ENCODE assay signal across 21 cellular contexts in the genomic region with DNA sequence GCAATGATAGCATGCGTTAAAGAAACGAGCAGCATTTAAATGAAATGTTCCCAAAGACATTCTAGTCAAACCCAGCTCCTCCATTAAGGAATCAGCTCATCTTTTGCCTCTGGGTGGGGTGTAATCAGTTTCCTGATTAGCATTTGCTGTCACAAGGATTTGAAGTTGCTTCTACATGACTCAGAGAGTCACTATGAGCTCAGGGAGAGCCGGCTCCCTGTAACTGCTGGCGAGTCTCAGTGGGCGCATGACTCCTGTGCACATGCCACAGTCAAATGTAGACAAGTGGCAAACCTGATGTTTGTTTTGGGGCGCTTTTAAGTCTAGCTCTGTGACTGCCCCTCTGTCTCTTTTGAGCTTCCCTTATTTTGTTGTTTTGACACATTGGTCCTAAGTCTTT.
DNase-seq lines count a peak whose midpoint lies in the region; ATAC-seq and TF ChIP-seq lines count a peak whose summit lies in the region.
"Had no signal": no experiment of that assay in that cellular context is flagged by ENCODE, and none has a peak within 500 bp of the region (broad histone marks: within the 10 kb centered on the region; RNA-seq: fewer than 3 reads in every experiment).

No MANE protein-coding gene starts in this region.

- no peak overlapping the region for H2BK12ac ChIP-seq in mesenchymal stem cell (ENCODE audit: low read length in 2 of 2)

- H3K14ac ChIP-seq in mesenchymal stem cell (ENCODE audit: low read length in 2 of 2) = no peak overlapping the region

- H3K4me3 ChIP-seq in mesenchymal stem cell (ENCODE audit: insufficient read depth in 1 of 2, low read depth in 1 of 2, low read length in 2 of 2) = no peak overlapping the region
- no peak overlapping the region for H3K4me3 ChIP-seq in psoas muscle

- H3K36me3 Mint-ChIP-seq in immature natural killer cell = no peaks in the 10 kb centered on the region
- H3K36me3 Mint-ChIP-seq: CD4-positive, CD25-positive, alpha-beta regulatory T cell had no signal

- H3K27ac ChIP-seq in foreskin keratinocyte = no peak overlapping the region
- no peak overlapping the region for H3K27ac ChIP-seq in mesenchymal stem cell (ENCODE audit: low read length, poor library complexity, severe bottlenecking)
- H3K27ac ChIP-seq in psoas muscle = no peak overlapping the region
- H3K27ac ChIP-seq: KMS-11 had no signal

- ATAC-seq in foreskin keratinocyte (peak; percentile 76), psoas muscle (no peak)
- ATAC-seq: Panc1, Right ventricle myocardium inferior had no signal

- no peak overlapping the region for H3K18ac ChIP-seq in mesenchymal stem cell (ENCODE audit: low read depth in 1 of 2, low read length in 2 of 2)

- no peak overlapping the region for H2BK120ac ChIP-seq in mesenchymal stem cell (ENCODE audit: low read depth, low read length)

- H3K4ac ChIP-seq in mesenchymal stem cell (ENCODE audit: low read depth in 1 of 2, low read length in 2 of 2) = no peak overlapping the region

- H3K4me1 Mint-ChIP-seq in immature natural killer cell = no peaks in the 10 kb centered on the region
- H3K4me1 Mint-ChIP-seq: B cell; CD4-positive, CD25-positive, alpha-beta regulatory T cell had no signal

- H4K8ac ChIP-seq in mesenchymal stem cell (ENCODE audit: low read length) = no peak overlapping the region

- H2AK5ac ChIP-seq in mesenchymal stem cell (ENCODE audit: low read length, severe bottlenecking) = no peak overlapping the region

- H4K91ac ChIP-seq in mesenchymal stem cell (ENCODE audit: low read length) = no peak overlapping the region

- H3K4me2 ChIP-seq in mesenchymal stem cell (ENCODE audit: low read length, poor library complexity, severe bottlenecking) = no peak overlapping the region
- H3K4me2 ChIP-seq: KMS-11 had no signal

- H2BK5ac ChIP-seq in mesenchymal stem cell (ENCODE audit: low read depth, low read length, poor library complexity, severe bottlenecking) = no peak overlapping the region

- no peak overlapping the region for H3K23ac ChIP-seq in mesenchymal stem cell (ENCODE audit: low read length in 2 of 2)

- intact Hi-C loops in psoas muscle (cut with DNase I) = no loop called here

- 43% methylated on average over 4 of the region's 6 CpGs for WGBS in mesenchymal stem cell
- whole genome bisulfite sequencing in psoas muscle, 3 donors = 80 to 87% (median 84%) methylated on average over 6 of the region's 6 CpGs

- no peak overlapping the region for H2BK15ac ChIP-seq in mesenchymal stem cell (ENCODE audit: low read depth, poor library complexity, severe bottlenecking)

- DNase-seq in astrocyte of the hippocampus (ENCODE audit: low read depth, low spot score) = peak; percentile 51
- DNase-seq in foreskin keratinocyte = peak in 1 of 2 donors; percentile 58
- peak; percentile 73 for DNase-seq in mesenchymal stem cell
- DNase-seq in psoas muscle = no peak
- no peak for DNase-seq in Ammon's horn (ENCODE audit: low spot score)
- DNase-seq in immature natural killer cell = no peak
- DNase-seq in T-helper 1 cell = no peak
- DNase-seq: CD4-positive, CD25-positive, alpha-beta regulatory T cell; COR-L47; DMS 273 treated with DMSO at 0.1 percent for 48 hours; DND-41; H9; NCI-H1417; NCI-H187 treated with DMSO at 0.1 percent for 48 hours; NCI-H2171 treated with DMSO at 0.1 percent for 48 hours; NCI-H446; NCI-H526 treated with DMSO at 0.1 percent for 48 hours had no signal

- peaks cover 0 to 1% (median 0%) of the 10 kb centered on the region in 3 donors for H3K27me3 Mint-ChIP-seq in immature natural killer cell (ENCODE audit: low read depth in 3 of 3)
- H3K27me3 Mint-ChIP-seq: B cell; CD4-positive, CD25-positive, alpha-beta regulatory T cell had no signal

- H3K9me3 ChIP-seq in mesenchymal stem cell (ENCODE audit: control insufficient read depth, low read length) = no peaks in the 10 kb centered on the region
- H3K9me3 ChIP-seq in psoas muscle = no peaks in the 10 kb centered on the region

- no peak overlapping the region for H3K27ac Mint-ChIP-seq in immature natural killer cell
- H3K27ac Mint-ChIP-seq: B cell; CD4-positive, CD25-positive, alpha-beta regulatory T cell; H9 had no signal

- peaks cover 3 to 30% (median 13%) of the 10 kb centered on the region in 6 donors for H3K9me3 Mint-ChIP-seq in immature natural killer cell

- no peak overlapping the region for H3K4me3 Mint-ChIP-seq in immature natural killer cell
- H3K4me3 Mint-ChIP-seq: B cell; CD4-positive, CD25-positive, alpha-beta regulatory T cell; H9 had no signal

- H3K4me1 ChIP-seq in foreskin keratinocyte (peaks cover 5% of the 10 kb centered on the region), mesenchymal stem cell (ENCODE audit: control insufficient read depth, insufficient read depth, low read depth, low read length) (no peaks in the 10 kb centered on the region), psoas muscle (no peaks in the 10 kb centered on the region)

- H3K36me3 ChIP-seq in mesenchymal stem cell (ENCODE audit: control insufficient read depth in 1 of 2, insufficient read depth in 2 of 2, low read depth in 1 of 2, low read length in 2 of 2) = no peaks in the 10 kb centered on the region
- H3K36me3 ChIP-seq in psoas muscle (ENCODE audit: insufficient read depth in 1 of 2, low read depth in 1 of 2) = no peaks in the 10 kb centered on the region

- no peak overlapping the region for H3K9ac ChIP-seq in mesenchymal stem cell (ENCODE audit: low read length)
- H3K9ac ChIP-seq: KMS-11 had no signal

- H3K27me3 ChIP-seq in foreskin keratinocyte (no peaks in the 10 kb centered on the region), mesenchymal stem cell (ENCODE audit: control insufficient read depth in 1 of 2, insufficient read depth in 1 of 2, low read length in 2 of 2) (no peaks in the 10 kb centered on the region), psoas muscle (ENCODE audit: insufficient read depth in 3 of 3, low read length in 2 of 3) (no peaks in the 10 kb centered on the region)

- H2AFZ ChIP-seq in mesenchymal stem cell (ENCODE audit: low read depth, low read length) = no peak overlapping the region

- H3K79me1 ChIP-seq in mesenchymal stem cell (replicated peaks; ENCODE audit: low read length, poor library complexity, severe bottlenecking) = no peaks in the 10 kb centered on the region

- TF ChIP-seq CTCF in foreskin keratinocyte (conservative IDR thresholded peaks at IDR 0.05) (no peak), psoas muscle (IDR thresholded peaks at IDR 0.05) (no peak)

Comparison
In these comparisons a context has a peak if more than half of its experiments do, and no peak if none do; other contexts are left out.
1. DNase-seq: peak in astrocyte of the hippocampus (single experiment) and mesenchymal stem cell (single experiment); none in psoas muscle (0 of 2), Ammon's horn (single experiment), immature natural killer cell (0 of 3) and T-helper 1 cell (0 of 5).